1 cellular context compared by ENCODE assay signal in the genomic region with DNA sequence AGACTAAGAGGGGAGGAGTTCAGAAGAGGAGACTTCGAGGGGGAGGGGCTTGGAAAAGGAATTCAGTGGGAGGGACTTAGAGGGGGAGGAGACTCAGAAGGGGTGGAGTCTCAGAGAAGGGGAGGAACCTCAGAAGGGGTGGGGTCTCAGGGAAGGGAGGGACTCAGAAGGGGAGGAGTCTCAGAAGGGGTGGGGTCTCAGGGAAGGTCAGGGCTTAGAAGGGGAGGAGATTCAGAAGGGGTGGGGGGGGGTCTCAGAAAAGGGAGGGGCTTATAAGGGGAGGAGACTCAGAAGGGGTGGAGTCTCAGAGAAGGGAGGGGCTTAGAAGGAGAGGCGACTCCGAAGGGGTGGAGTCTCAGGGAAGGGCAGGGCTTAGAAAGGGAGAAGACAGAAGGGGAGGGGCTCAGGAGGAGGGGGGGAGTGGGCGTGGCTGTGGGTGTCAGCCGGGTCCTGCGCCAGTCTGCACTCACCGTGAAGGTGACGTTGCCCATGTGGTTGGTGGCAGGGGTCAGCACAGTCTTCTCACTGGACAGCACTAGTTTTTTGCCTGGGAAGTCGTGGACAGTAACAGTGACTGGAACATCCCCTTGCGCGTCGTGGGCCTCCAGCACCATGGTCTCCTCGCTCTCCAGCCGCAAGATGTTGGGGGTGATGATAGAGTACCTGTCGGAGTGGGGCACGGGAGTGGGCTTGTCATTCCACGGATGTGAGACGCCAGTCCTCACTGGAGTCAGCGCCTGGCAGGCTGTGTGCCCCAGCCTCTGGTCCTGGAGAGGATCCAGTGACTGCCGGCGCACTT.
TF ChIP-seq lines count a peak whose summit lies in the region.

No MANE protein-coding gene starts in this region.

TF ChIP-seq in HepG2, 621 proteins besides CTCF, POLR2A, EP300 and RAD21 (continued from another document and continues in another):
- no peak for TF ChIP-seq ZNF720 (CRISPR knock-in tag; IDR thresholded peaks at IDR 0.05)
- peak; percentile 86 for TF ChIP-seq TGIF2 (CRISPR knock-in tag; IDR thresholded peaks at IDR 0.05)
- TF ChIP-seq BORCS8-MEF2B (CRISPR knock-in tag; IDR thresholded peaks at IDR 0.05), result peak; percentile 41; the same call in 1 of the 2 replicates
- TF ChIP-seq HIVEP1 (CRISPR knock-in tag; IDR thresholded peaks at IDR 0.05), result 0 out of 2 replicates have a peak, but pooled peaks have one; percentile 22
- TF ChIP-seq GZF1 (CRISPR knock-in tag; IDR thresholded peaks at IDR 0.05), result peak; percentile 82
- TF ChIP-seq KLF6 (CRISPR knock-in tag; IDR thresholded peaks at IDR 0.05), result peak; percentile 37; the same call in 1 of the 2 replicates
- peak; percentile 61; the same call in 1 of the 2 replicates for TF ChIP-seq KLF9 (CRISPR knock-in tag; IDR thresholded peaks at IDR 0.05; ENCODE audit: low read depth)
- TF ChIP-seq NR2F6 (IDR thresholded peaks at IDR 0.05), result no peak; the same call in 1 of the 2 replicates
- TF ChIP-seq NR2F6 (CRISPR knock-in tag; IDR thresholded peaks at IDR 0.05), result peak; percentile 46; the same call in 1 of the 2 replicates
- TF ChIP-seq, protein P1, sequence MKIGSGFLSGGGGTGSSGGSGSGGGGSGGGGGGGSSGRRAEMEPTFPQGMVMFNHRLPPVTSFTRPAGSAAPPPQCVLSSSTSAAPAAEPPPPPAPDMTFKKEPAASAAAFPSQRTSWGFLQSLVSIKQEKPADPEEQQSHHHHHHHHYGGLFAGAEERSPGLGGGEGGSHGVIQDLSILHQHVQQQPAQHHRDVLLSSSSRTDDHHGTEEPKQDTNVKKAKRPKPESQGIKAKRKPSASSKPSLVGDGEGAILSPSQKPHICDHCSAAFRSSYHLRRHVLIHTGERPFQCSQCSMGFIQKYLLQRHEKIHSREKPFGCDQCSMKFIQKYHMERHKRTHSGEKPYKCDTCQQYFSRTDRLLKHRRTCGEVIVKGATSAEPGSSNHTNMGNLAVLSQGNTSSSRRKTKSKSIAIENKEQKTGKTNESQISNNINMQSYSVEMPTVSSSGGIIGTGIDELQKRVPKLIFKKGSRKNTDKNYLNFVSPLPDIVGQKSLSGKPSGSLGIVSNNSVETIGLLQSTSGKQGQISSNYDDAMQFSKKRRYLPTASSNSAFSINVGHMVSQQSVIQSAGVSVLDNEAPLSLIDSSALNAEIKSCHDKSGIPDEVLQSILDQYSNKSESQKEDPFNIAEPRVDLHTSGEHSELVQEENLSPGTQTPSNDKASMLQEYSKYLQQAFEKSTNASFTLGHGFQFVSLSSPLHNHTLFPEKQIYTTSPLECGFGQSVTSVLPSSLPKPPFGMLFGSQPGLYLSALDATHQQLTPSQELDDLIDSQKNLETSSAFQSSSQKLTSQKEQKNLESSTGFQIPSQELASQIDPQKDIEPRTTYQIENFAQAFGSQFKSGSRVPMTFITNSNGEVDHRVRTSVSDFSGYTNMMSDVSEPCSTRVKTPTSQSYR (CRISPR knock-in tag; IDR thresholded peaks at IDR 0.05; ENCODE audit: borderline replicate concordance), result 0 out of 2 replicates have a peak, but pooled peaks have one; percentile 11
- TF ChIP-seq SALL1 (CRISPR knock-in tag; IDR thresholded peaks at IDR 0.05), result peak; percentile 56; the same call in 1 of the 2 replicates
- TF ChIP-seq THAP11 (CRISPR knock-in tag; IDR thresholded peaks at IDR 0.05), result peak; percentile 61
- TF ChIP-seq, protein P2, sequence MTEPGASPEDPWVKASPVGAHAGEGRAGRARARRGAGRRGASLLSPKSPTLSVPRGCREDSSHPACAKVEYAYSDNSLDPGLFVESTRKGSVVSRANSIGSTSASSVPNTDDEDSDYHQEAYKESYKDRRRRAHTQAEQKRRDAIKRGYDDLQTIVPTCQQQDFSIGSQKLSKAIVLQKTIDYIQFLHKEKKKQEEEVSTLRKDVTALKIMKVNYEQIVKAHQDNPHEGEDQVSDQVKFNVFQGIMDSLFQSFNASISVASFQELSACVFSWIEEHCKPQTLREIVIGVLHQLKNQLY (CRISPR knock-in tag; IDR thresholded peaks at IDR 0.05), result no peak
- TF ChIP-seq ZNF569 (CRISPR knock-in tag; IDR thresholded peaks at IDR 0.05; ENCODE audit: borderline replicate concordance), result no peak
- TF ChIP-seq ZNF614 (CRISPR knock-in tag; IDR thresholded peaks at IDR 0.05; ENCODE audit: borderline replicate concordance), result peak; percentile 42; the same call in 1 of the 2 replicates
- 0 out of 2 replicates have a peak, but pooled peaks have one; percentile 17 for TF ChIP-seq SIN3A (IDR thresholded peaks at IDR 0.05; ENCODE audit: borderline replicate concordance, low read depth, low read length)
- TF ChIP-seq ZNF788 (CRISPR knock-in tag; IDR thresholded peaks at IDR 0.05; ENCODE audit: borderline replicate concordance), result peak; percentile 44; the same call in 1 of the 2 replicates
- no peak for TF ChIP-seq KAT2B (IDR thresholded peaks at IDR 0.05; ENCODE audit: borderline replicate concordance, low read depth, low read length)
- TF ChIP-seq ASH2L (IDR thresholded peaks at IDR 0.05; ENCODE audit: insufficient read length, low read depth, low read length), result no peak
- TF ChIP-seq NFE2 (CRISPR knock-in tag; IDR thresholded peaks at IDR 0.05), result no peak
- TF ChIP-seq, protein P3, sequence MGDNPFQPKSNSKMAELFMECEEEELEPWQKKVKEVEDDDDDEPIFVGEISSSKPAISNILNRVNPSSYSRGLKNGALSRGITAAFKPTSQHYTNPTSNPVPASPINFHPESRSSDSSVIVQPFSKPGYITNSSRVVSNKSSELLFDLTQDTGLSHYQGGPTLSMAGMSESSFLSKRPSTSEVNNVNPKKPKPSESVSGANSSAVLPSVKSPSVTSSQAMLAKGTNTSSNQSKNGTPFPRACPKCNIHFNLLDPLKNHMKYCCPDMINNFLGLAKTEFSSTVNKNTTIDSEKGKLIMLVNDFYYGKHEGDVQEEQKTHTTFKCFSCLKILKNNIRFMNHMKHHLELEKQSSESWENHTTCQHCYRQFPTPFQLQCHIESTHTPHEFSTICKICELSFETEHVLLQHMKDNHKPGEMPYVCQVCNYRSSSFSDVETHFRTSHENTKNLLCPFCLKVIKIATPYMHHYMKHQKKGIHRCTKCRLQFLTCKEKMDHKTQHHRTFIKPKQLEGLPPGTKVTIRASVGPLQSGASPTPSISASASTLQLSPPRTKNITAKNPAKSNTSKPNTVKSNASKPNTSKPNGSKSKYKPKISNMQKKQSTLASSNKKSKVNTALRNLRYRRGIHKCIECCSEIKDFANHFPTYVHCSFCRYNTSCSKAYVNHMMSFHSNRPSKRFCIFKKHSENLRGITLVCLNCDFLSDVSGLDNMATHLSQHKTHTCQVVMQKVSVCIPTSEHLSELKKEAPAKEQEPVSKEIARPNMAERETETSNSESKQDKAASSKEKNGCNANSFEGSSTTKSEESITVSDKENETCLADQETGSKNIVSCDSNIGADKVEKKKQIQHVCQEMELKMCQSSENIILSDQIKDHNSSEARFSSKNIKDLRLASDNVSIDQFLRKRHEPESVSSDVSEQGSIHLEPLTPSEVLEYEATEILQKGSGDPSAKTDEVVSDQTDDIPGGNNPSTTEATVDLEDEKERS (CRISPR knock-in tag; IDR thresholded peaks at IDR 0.05), result peak; percentile 25; the same call in 1 of the 2 replicates
- peak; percentile 92 for TF ChIP-seq AFF4 (CRISPR knock-in tag; IDR thresholded peaks at IDR 0.05)
- TF ChIP-seq KAT8 (CRISPR knock-in tag; IDR thresholded peaks at IDR 0.05), result no peak
- TF ChIP-seq ZNF605 (CRISPR knock-in tag; IDR thresholded peaks at IDR 0.05), result peak; percentile 84
- 0 out of 2 replicates have a peak, but pooled peaks have one; percentile 21 for TF ChIP-seq MEF2D (CRISPR knock-in tag; IDR thresholded peaks at IDR 0.05)
- no peak for TF ChIP-seq ZNF550 (CRISPR knock-in tag; IDR thresholded peaks at IDR 0.05; ENCODE audit: borderline replicate concordance)
- 0 out of 2 replicates have a peak, but pooled peaks have one; percentile 44 for TF ChIP-seq ZNF790 (CRISPR knock-in tag; IDR thresholded peaks at IDR 0.05; ENCODE audit: borderline replicate concordance)
- TF ChIP-seq, protein P4, sequence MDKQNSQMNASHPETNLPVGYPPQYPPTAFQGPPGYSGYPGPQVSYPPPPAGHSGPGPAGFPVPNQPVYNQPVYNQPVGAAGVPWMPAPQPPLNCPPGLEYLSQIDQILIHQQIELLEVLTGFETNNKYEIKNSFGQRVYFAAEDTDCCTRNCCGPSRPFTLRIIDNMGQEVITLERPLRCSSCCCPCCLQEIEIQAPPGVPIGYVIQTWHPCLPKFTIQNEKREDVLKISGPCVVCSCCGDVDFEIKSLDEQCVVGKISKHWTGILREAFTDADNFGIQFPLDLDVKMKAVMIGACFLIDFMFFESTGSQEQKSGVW (CRISPR knock-in tag; IDR thresholded peaks at IDR 0.05; ENCODE audit: borderline replicate concordance), result no peak
- no peak for TF ChIP-seq ZNF816 (CRISPR knock-in tag; IDR thresholded peaks at IDR 0.05; ENCODE audit: borderline replicate concordance)
- peak; percentile 70; the same call in 1 of the 2 replicates for TF ChIP-seq ZNF772 (CRISPR knock-in tag; IDR thresholded peaks at IDR 0.05)
- TF ChIP-seq ZNF740 (CRISPR knock-in tag; IDR thresholded peaks at IDR 0.05), result peak; percentile 70; the same call in 1 of the 2 replicates
- no peak for TF ChIP-seq ZNF230 (CRISPR knock-in tag; IDR thresholded peaks at IDR 0.05)
- TF ChIP-seq, protein P5, sequence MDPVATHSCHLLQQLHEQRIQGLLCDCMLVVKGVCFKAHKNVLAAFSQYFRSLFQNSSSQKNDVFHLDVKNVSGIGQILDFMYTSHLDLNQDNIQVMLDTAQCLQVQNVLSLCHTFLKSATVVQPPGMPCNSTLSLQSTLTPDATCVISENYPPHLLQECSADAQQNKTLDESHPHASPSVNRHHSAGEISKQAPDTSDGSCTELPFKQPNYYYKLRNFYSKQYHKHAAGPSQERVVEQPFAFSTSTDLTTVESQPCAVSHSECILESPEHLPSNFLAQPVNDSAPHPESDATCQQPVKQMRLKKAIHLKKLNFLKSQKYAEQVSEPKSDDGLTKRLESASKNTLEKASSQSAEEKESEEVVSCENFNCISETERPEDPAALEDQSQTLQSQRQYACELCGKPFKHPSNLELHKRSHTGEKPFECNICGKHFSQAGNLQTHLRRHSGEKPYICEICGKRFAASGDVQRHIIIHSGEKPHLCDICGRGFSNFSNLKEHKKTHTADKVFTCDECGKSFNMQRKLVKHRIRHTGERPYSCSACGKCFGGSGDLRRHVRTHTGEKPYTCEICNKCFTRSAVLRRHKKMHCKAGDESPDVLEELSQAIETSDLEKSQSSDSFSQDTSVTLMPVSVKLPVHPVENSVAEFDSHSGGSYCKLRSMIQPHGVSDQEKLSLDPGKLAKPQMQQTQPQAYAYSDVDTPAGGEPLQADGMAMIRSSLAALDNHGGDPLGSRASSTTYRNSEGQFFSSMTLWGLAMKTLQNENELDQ (CRISPR knock-in tag; IDR thresholded peaks at IDR 0.05; ENCODE audit: borderline replicate concordance), result no peak
- TF ChIP-seq ZNF317 (CRISPR knock-in tag; IDR thresholded peaks at IDR 0.05), result no peak
- TF ChIP-seq, protein P6, sequence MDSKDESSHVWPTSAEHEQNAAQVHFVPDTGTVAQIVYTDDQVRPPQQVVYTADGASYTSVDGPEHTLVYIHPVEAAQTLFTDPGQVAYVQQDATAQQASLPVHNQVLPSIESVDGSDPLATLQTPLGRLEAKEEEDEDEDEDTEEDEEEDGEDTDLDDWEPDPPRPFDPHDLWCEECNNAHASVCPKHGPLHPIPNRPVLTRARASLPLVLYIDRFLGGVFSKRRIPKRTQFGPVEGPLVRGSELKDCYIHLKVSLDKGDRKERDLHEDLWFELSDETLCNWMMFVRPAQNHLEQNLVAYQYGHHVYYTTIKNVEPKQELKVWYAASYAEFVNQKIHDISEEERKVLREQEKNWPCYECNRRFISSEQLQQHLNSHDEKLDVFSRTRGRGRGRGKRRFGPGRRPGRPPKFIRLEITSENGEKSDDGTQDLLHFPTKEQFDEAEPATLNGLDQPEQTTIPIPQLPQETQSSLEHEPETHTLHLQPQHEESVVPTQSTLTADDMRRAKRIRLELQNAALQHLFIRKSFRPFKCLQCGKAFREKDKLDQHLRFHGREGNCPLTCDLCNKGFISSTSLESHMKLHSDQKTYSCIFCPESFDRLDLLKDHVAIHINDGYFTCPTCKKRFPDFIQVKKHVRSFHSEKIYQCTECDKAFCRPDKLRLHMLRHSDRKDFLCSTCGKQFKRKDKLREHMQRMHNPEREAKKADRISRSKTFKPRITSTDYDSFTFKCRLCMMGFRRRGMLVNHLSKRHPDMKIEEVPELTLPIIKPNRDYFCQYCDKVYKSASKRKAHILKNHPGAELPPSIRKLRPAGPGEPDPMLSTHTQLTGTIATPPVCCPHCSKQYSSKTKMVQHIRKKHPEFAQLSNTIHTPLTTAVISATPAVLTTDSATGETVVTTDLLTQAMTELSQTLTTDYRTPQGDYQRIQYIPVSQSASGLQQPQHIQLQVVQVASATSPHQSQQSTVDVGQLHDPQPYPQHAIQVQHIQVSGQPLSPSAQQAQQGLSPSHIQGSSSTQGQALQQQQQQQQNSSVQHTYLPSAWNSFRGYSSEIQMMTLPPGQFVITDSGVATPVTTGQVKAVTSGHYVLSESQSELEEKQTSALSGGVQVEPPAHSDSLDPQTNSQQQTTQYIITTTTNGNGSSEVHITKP (CRISPR knock-in tag; IDR thresholded peaks at IDR 0.05; ENCODE audit: low read depth), result peak; percentile 41; the same call in 1 of the 2 replicates
